In genomic region chr1:153749408-153750005, GRCh38 we compare ENCODE assay signal across 8 cellular contexts. TPM values are rescaled to one million over a fixed set of nuclear protein-coding genes. Genes with fewer than 3 reads are reported as not detected.
A peak's percentile ranks its signal among the peaks of the same experiment; 100 is the strongest.
DNase-seq lines count a peak whose midpoint lies in the region; ATAC-seq and TF ChIP-seq lines count a peak whose summit lies in the region.

No MANE protein-coding gene starts in this region.

- H3K27ac ChIP-seq in adrenal gland (peak overlapping the region in 3 of 5 donors; percentile 19 to 43 (median 35)), right cardiac atrium (ENCODE audit: low read length) (peak overlapping the region; percentile 65), sigmoid colon (peak overlapping the region; percentile 45 to 68 (median 52))

- H3K9me3 ChIP-seq in adrenal gland (replicated peaks in 1 of 3) (no peaks in the 10 kb centered on the region), right cardiac atrium (ENCODE audit: control insufficient read depth, low read length) (no peaks in the 10 kb centered on the region), sigmoid colon (no peaks in the 10 kb centered on the region)

- TF ChIP-seq POLR2A in adrenal gland (IDR thresholded peaks at IDR 0.05) (peak in 1 of 2 donors; percentile 15), sigmoid colon (IDR thresholded peaks at IDR 0.05) (no peak)

- H3K27me3 ChIP-seq in adrenal gland (no peaks in the 10 kb centered on the region), right cardiac atrium (ENCODE audit: control insufficient read depth, insufficient read depth) (no peaks in the 10 kb centered on the region), sigmoid colon (no peaks in the 10 kb centered on the region)

- H3K4me3 ChIP-seq in adrenal gland (no peak overlapping the region), right cardiac atrium (ENCODE audit: low read length) (no peak overlapping the region), sigmoid colon (no peak overlapping the region)

- peak; percentile 79 to 97 (median 94) for TF ChIP-seq CTCF in adrenal gland (IDR thresholded peaks at IDR 0.05)
- peak; percentile 82 to 90 (median 88) for TF ChIP-seq CTCF in sigmoid colon (IDR thresholded peaks at IDR 0.05)

- peaks cover 0 to 85% of the 10 kb centered on the region in 2 donors for H3K36me3 ChIP-seq in adrenal gland (replicated peaks in 1 of 2)
- peaks cover 6 to 92% (median 32%) of the 10 kb centered on the region in 4 donors for H3K36me3 ChIP-seq in sigmoid colon

- no peak for TF ChIP-seq EP300 in sigmoid colon (IDR thresholded peaks at IDR 0.05)

- DNase-seq in GDM1 (lab: John Stamatoyannopoulos, UW) (peak; percentile 66), NCI-H1694 (lab: John Stamatoyannopoulos, UW) (peak; percentile 83), T-helper 1 cell (peak; percentile 50 to 78 (median 65)), adrenal gland (peak; percentile 86 to 96 (median 89)), right cardiac atrium (peak; percentile 84 to 93 (median 93)), sigmoid colon (peak; percentile 95)

- H3K4me1 ChIP-seq in adrenal gland (replicated peaks in 1 of 2), result peaks cover 8 to 12% of the 10 kb centered on the region in 2 donors
- H3K4me1 ChIP-seq in right cardiac atrium (ENCODE audit: control insufficient read depth, insufficient read depth, low read length), result peaks cover 10% of the 10 kb centered on the region
- peaks cover 0 to 60% (median 11%) of the 10 kb centered on the region in 4 donors for H3K4me1 ChIP-seq in sigmoid colon

- WGBS in adrenal gland, 4 donors, result 41 to 53% (median 43%) methylated on average over 5 to 6 of the region's 6 CpGs
- WGBS in right cardiac atrium, result 34% methylated on average over 6 of the region's 6 CpGs
- 37 to 46% methylated on average over 6 of the region's 6 CpGs for WGBS in sigmoid colon, 2 donors

- ATAC-seq in HG02678 (IDR thresholded peaks at IDR 0.05; ENCODE audit: unreplicated experiment) (peak; percentile 87), right cardiac atrium (peak; percentile 88 to 92), GM19397 (IDR thresholded peaks at IDR 0.05; ENCODE audit: unreplicated experiment) (no peak)

- intact Hi-C loops in adrenal gland (cut with DNase I) (loop anchor here (2.0 to 5.0 kb wide), 2 partner anchors 67 to 71 kb away; partner anchors contain the start of gene NPR1 (in 1 of the 2)), right cardiac atrium (cut with DNase I) (loop anchor here (2.0 to 10.0 kb wide), 4 partner anchors 67 to 235 kb away; partner anchors contain the start of gene NPR1 (in 3 of the 4)), sigmoid colon (cut with DNase I) (loop anchor here (1.0 to 5.0 kb wide), 3 partner anchors 72 to 237 kb away; no protein-coding TSS in a partner anchor)

RNA-seq across cellular contexts. Expression of gene INTS3, which starts 21.7 kb away (rescaled TPM):
- total RNA-seq in adrenal gland, result 10 to 100 TPM; 40.7 to 88.1 (median 58.3) TPM
- polyA plus RNA-seq in adrenal gland, result 100 to 1,000 TPM in 2 of 3 donors, 10 to 100 TPM in 1; 60.2 to 148 (median 114) TPM
- total RNA-seq in right cardiac atrium, result 10 to 100 TPM; 30.6 to 41.8 (median 33.7) TPM
- polyA plus RNA-seq in right cardiac atrium, result 26.4 TPM
- total RNA-seq in sigmoid colon, result 10 to 100 TPM; 31.4 to 53.7 (median 37.3) TPM
- polyA plus RNA-seq in sigmoid colon, result 10 to 100 TPM in 1 of 3 donors, 1 to 10 TPM in 2; 5.4 to 30.8 (median 6.2) TPM

RNA-seq across cellular contexts. Expression of gene SLC27A3, which starts 25.7 kb away (rescaled TPM):
- total RNA-seq in adrenal gland (10 to 100 TPM in 7 of 8 donors, 1 to 10 TPM in 1; 9.5 to 25.4 (median 15.9) TPM), right cardiac atrium (10 to 100 TPM; 16.9 to 22.0 (median 20.1) TPM), sigmoid colon (10 to 100 TPM; 19.7 to 45.7 (median 23.9) TPM)
- polyA plus RNA-seq in adrenal gland (10 to 100 TPM; 11.7 to 85.0 (median 62.3) TPM), right cardiac atrium (26.5 TPM), sigmoid colon (10 to 100 TPM in 2 of 3 donors, 1 to 10 TPM in 1; 1.6 to 23.4 (median 15.0) TPM)
